In the genomic region with DNA sequence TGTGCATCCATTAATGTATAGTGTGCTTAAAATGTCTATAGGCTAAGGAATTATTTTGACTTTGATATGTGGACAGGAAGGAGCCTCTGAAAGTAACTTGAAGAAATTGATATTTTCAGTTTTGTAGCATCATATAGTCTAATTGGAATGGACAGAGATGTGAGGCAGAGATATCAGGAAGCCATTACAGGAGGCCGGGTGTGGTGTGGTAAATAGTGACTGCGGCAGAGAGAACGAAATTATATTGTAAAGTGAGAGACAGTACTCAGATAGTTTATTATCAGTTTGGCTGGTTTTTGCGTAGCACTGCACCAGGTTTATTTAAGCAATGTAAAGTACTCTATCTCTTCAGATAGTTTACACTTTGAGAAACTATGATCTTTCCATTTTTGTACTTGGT, we compare ENCODE assay signal across 25 cellular contexts.
"Had no signal": no experiment of that assay in that cellular context is flagged by ENCODE, and none has a peak within 500 bp of the region (broad histone marks: within the 10 kb centered on the region; RNA-seq: fewer than 3 reads in every experiment).

No MANE protein-coding gene starts in this region.

- H3K27ac Mint-ChIP-seq: activated CD4-positive, alpha-beta memory T cell treated with anti-CD3 and anti-CD28 coated beads for 36 hours; activated CD4-positive, alpha-beta T cell treated with anti-CD3 and anti-CD28 coated beads for 36 hours; activated CD4-positive, alpha-beta T cell treated with anti-CD3 and anti-CD28 coated beads, Interleukin-2, amount 10 ng/mL, durations not matched to agents 24 days and 14 days; activated naive CD4-positive, alpha-beta T cell treated with anti-CD3 and anti-CD28 coated beads for 36 hours; activated naive CD4-positive, alpha-beta T cell treated with anti-CD3 and anti-CD28 coated beads, Interleukin-2, amount 50 U/mL, for 24 hours; activated naive CD8-positive, alpha-beta T cell treated with anti-CD3 and anti-CD28 coated beads for 36 hours; activated naive CD8-positive, alpha-beta T cell treated with anti-CD3 and anti-CD28 coated beads, Interleukin-2, amount 50 U/mL, for 24 hours; activated T-helper 2 cell treated with anti-CD3 and anti-CD28 coated beads, Interferon-gamma antibody, Interleukin-2, Interleukin-4, amounts not matched to agents 10 μg/mL and 5 μg/mL and 100 μg/mL, durations not matched to agents 14 hours and 24 hours and 36 hours had no signal

- H3K4me3 Mint-ChIP-seq: activated CD4-positive, alpha-beta memory T cell treated with anti-CD3 and anti-CD28 coated beads for 36 hours; activated CD4-positive, alpha-beta T cell treated with anti-CD3 and anti-CD28 coated beads for 36 hours; activated CD4-positive, alpha-beta T cell treated with anti-CD3 and anti-CD28 coated beads, Interleukin-2, amount 10 ng/mL, durations not matched to agents 24 days and 14 days; activated naive CD4-positive, alpha-beta T cell treated with anti-CD3 and anti-CD28 coated beads for 36 hours; activated naive CD4-positive, alpha-beta T cell treated with anti-CD3 and anti-CD28 coated beads, Interleukin-2, amount 50 U/mL, for 24 hours; activated naive CD8-positive, alpha-beta T cell treated with anti-CD3 and anti-CD28 coated beads for 36 hours; activated naive CD8-positive, alpha-beta T cell treated with anti-CD3 and anti-CD28 coated beads, Interleukin-2, amount 50 U/mL, for 24 hours; activated T-cell treated with anti-CD3 and anti-CD28 coated beads, Interleukin-2, amount 50 U/mL, for 4 hours had no signal

- H3K27ac ChIP-seq: adrenal gland, body of pancreas, cardiac muscle cell, colonic mucosa had no signal

- H3K4me3 ChIP-seq: adrenal gland, body of pancreas, cardiac muscle cell, colonic mucosa had no signal

- H3K4me1 ChIP-seq: adrenal gland, body of pancreas, colonic mucosa had no signal

- H3K27me3 Mint-ChIP-seq: activated CD4-positive, alpha-beta memory T cell treated with anti-CD3 and anti-CD28 coated beads for 36 hours; activated CD4-positive, alpha-beta T cell treated with anti-CD3 and anti-CD28 coated beads for 36 hours; activated CD4-positive, alpha-beta T cell treated with anti-CD3 and anti-CD28 coated beads, Interleukin-2, amount 10 ng/mL, durations not matched to agents 24 days and 14 days; activated naive CD4-positive, alpha-beta T cell treated with anti-CD3 and anti-CD28 coated beads, Interleukin-2, amount 50 U/mL, for 24 hours; activated naive CD8-positive, alpha-beta T cell treated with anti-CD3 and anti-CD28 coated beads for 36 hours; activated naive CD8-positive, alpha-beta T cell treated with anti-CD3 and anti-CD28 coated beads, Interleukin-2, amount 50 U/mL, for 24 hours had no signal

- H3K9me3 Mint-ChIP-seq: activated T-helper 2 cell treated with anti-CD3 and anti-CD28 coated beads, Interferon-gamma antibody, Interleukin-2, Interleukin-4, amounts not matched to agents 10 μg/mL and 5 μg/mL and 100 μg/mL, durations not matched to agents 14 hours and 24 hours and 36 hours had no signal

- DNase-seq: activated CD4-positive, alpha-beta memory T cell treated with anti-CD3 and anti-CD28 coated beads for 36 hours; activated CD4-positive, alpha-beta T cell treated with anti-CD3 and anti-CD28 coated beads for 36 hours; activated CD4-positive, alpha-beta T cell treated with anti-CD3 and anti-CD28 coated beads, Interleukin-2, amount 10 ng/mL, durations not matched to agents 24 days and 14 days; activated CD4-positive, CD25-positive, alpha-beta regulatory T cell; activated CD4-positive, CD25-positive, alpha-beta regulatory T cell treated with anti-CD3 and anti-CD28 coated beads, Interleukin-2, amount 50 U/mL, for 72 hours; activated CD8-positive, alpha-beta memory T cell treated with anti-CD3 and anti-CD28 coated beads for 24 hours; activated effector memory CD4-positive, alpha-beta T cell treated with anti-CD3 and anti-CD28 coated beads, Interleukin-2, amount 50 U/mL, for 16 hours; activated naive CD4-positive, alpha-beta T cell treated with anti-CD3 and anti-CD28 coated beads for 36 hours; activated naive CD8-positive, alpha-beta T cell treated with anti-CD3 and anti-CD28 coated beads for 36 hours; activated naive CD8-positive, alpha-beta T cell treated with anti-CD3 and anti-CD28 coated beads, Interleukin-2, amount 50 U/mL, for 24 hours; activated T-cell treated with anti-CD3 and anti-CD28 coated beads, Interleukin-2, amount 50 U/mL, for 4 hours; adrenal gland; amygdala; aorta; body of pancreas; central memory CD4-positive, alpha-beta T cell; cerebellar nuclear complex; colonic mucosa; effector CD8-positive, alpha-beta T cell; foreskin fibroblast; T-helper 2 cell had no signal

- H3K9me3 ChIP-seq: adrenal gland, body of pancreas, colonic mucosa had no signal

- H3K36me3 ChIP-seq: adrenal gland, cardiac muscle cell, colonic mucosa had no signal

- ATAC-seq: activated CD4-positive, alpha-beta T cell treated with anti-CD3 and anti-CD28 coated beads for 36 hours; activated naive CD8-positive, alpha-beta T cell treated with anti-CD3 and anti-CD28 coated beads, Interleukin-2, amount 50 U/mL, for 24 hours; activated T-cell treated with anti-CD3 and anti-CD28 coated beads, Interleukin-2, amount 50 U/mL, for 4 hours; body of pancreas; esophagus mucosa had no signal

- H3K27me3 ChIP-seq: adrenal gland, body of pancreas, cardiac muscle cell, colonic mucosa had no signal
